Comparison of ENCODE assay signal across 17 cellular contexts in the genomic region with DNA sequence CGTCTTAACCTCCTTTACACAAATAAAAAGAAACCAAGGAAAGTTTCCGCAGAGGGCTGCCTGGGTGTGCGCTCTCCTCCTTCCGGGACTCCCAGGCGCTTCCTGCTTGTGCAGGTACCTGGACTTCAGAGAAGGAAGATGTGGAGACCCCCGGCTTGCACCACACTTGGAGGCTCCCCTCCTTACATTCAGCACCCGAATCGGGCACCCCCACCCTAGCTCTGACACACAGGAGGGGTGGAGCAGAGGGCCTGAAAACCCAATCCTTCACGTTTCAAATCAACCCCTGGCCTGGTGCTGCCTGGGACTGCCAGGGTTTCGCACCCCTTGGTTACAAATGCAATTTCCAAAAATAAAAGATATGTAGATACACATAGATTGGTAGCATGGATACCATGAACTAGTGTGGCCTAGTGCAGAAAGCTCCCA. TPM values are rescaled to one million over a fixed set of nuclear protein-coding genes. Genes with fewer than 3 reads are reported as not detected.
DNase-seq lines count a peak whose midpoint lies in the region; ATAC-seq and TF ChIP-seq lines count a peak whose summit lies in the region.
"Had no signal": no experiment of that assay in that cellular context is flagged by ENCODE, and none has a peak within 500 bp of the region (broad histone marks: within the 10 kb centered on the region; RNA-seq: fewer than 3 reads in every experiment).

No MANE protein-coding gene starts in this region.

- peaks cover 75% of the 10 kb centered on the region for H3K27me3 Mint-ChIP-seq in CD8-positive, alpha-beta T cell (ENCODE audit: low read depth)
- H3K27me3 Mint-ChIP-seq in central memory CD8-positive, alpha-beta T cell: peaks cover 91% of the 10 kb centered on the region

- H3K36me3 Mint-ChIP-seq in CD8-positive, alpha-beta T cell: no peaks in the 10 kb centered on the region
- H3K36me3 Mint-ChIP-seq in central memory CD8-positive, alpha-beta T cell (ENCODE audit: insufficient read depth): peaks cover 13% of the 10 kb centered on the region

- in situ Hi-C loops in KBM-7 (cut with MboI; ENCODE audit: low pct_unique_long_range_greater_than_20kb, low sequenced_read_pairs): loop anchor here (25.0 kb wide), 2 partner anchors 704 to 804 kb away; no protein-coding TSS in a partner anchor

- peaks cover 80% of the 10 kb centered on the region for H3K27me3 ChIP-seq in CD8-positive, alpha-beta T cell (ENCODE audit: insufficient read depth, low read length)
- peaks cover 33% of the 10 kb centered on the region for H3K27me3 ChIP-seq in osteoblast (ENCODE audit: insufficient read depth, low read length)
- H3K27me3 ChIP-seq: SJSA1 had no signal

- ATAC-seq in CD8-positive, alpha-beta T cell: no peak
- ATAC-seq in central memory CD8-positive, alpha-beta T cell (replicated peaks; ENCODE audit: extremely low read depth, poor library complexity, severe bottlenecking): no peak
- no peak for ATAC-seq in HG02852 (IDR thresholded peaks at IDR 0.05; ENCODE audit: unreplicated experiment)
- ATAC-seq: HCT116, K562, sciatic nerve had no signal

- no peak overlapping the region for H3K27ac ChIP-seq in CD8-positive, alpha-beta T cell (ENCODE audit: low read depth, low read length)
- no peak overlapping the region for H3K27ac ChIP-seq in osteoblast (ENCODE audit: low read depth, low read length)
- H3K27ac ChIP-seq: cardiac muscle cell, SJSA1 had no signal

- no peak overlapping the region for H3K4me2 ChIP-seq in osteoblast (ENCODE audit: insufficient read depth, low read length)

- TF ChIP-seq CTCF in CD8-positive, alpha-beta T cell (IDR thresholded peaks at IDR 0.05): no peak
- no peak for TF ChIP-seq CTCF in GM20000 (IDR thresholded peaks at IDR 0.05; ENCODE audit: extremely low read depth, missing control alignments)
- no peak for TF ChIP-seq CTCF in osteoblast (IDR thresholded peaks at IDR 0.05; ENCODE audit: extremely low read depth, low read depth, low read length)

- H3K79me2 ChIP-seq in osteoblast (ENCODE audit: insufficient read depth, low read length): no peaks in the 10 kb centered on the region

- DNase-seq in CD8-positive, alpha-beta T cell: no peak
- DNase-seq in GM20000 (ENCODE audit: low spot score) (peak; percentile 32), osteoblast (ENCODE audit: insufficient read length, low spot score, missing footprints) (peak; percentile 91), SHP77 (lab: John Stamatoyannopoulos, UW) (no peak), KBM-7 (no peak)
- no peak for DNase-seq in central memory CD8-positive, alpha-beta T cell (ENCODE audit: low spot score in 2 of 2)
- DNase-seq: NCI-H1048, NCI-H2081 treated with DMSO at 0.1 percent for 48 hours, NCI-H524 treated with DMSO at 0.1 percent for 48 hours had no signal

- no peak overlapping the region for H2AFZ ChIP-seq in osteoblast (ENCODE audit: low read length)

- CTCF ChIA-PET in CD8-positive, alpha-beta T cell (lab: Charles Lee): interaction anchor here (1.1 to 1.4 kb wide), 2 partner anchors 15 to 812 kb away, joined by 3 to 4 read pairs; no protein-coding TSS in a partner anchor

- peaks cover 48% of the 10 kb centered on the region for H3K4me1 ChIP-seq in CD8-positive, alpha-beta T cell (ENCODE audit: insufficient read depth, low read length)
- peaks cover 6% of the 10 kb centered on the region for H3K4me1 ChIP-seq in osteoblast (ENCODE audit: insufficient read depth, low read length)

- H3K27ac Mint-ChIP-seq in CD8-positive, alpha-beta T cell: no peak overlapping the region
- no peak overlapping the region for H3K27ac Mint-ChIP-seq in central memory CD8-positive, alpha-beta T cell (ENCODE audit: low read depth)
- H3K27ac Mint-ChIP-seq: nephron progenitor cell had no signal

- H3K9me3 ChIP-seq in CD8-positive, alpha-beta T cell (ENCODE audit: low read length): no peaks in the 10 kb centered on the region
- no peaks in the 10 kb centered on the region for H3K9me3 ChIP-seq in osteoblast (ENCODE audit: low read depth, low read length)
- H3K9me3 ChIP-seq: SJSA1 had no signal

- POLR2A ChIA-PET in CD8-positive, alpha-beta T cell (lab: Charles Lee): interaction anchor here (1.4 kb wide), 1 partner anchor 10 kb away, joined by 6 read pairs; no protein-coding TSS in a partner anchor

- peaks cover 43% of the 10 kb centered on the region for H3K4me1 Mint-ChIP-seq in CD8-positive, alpha-beta T cell (ENCODE audit: low read depth)
- peaks cover 19% of the 10 kb centered on the region for H3K4me1 Mint-ChIP-seq in central memory CD8-positive, alpha-beta T cell

- H3K36me3 ChIP-seq in CD8-positive, alpha-beta T cell (ENCODE audit: insufficient read depth, low read length): no peaks in the 10 kb centered on the region
- H3K36me3 ChIP-seq in osteoblast (ENCODE audit: insufficient read depth, low read length): no peaks in the 10 kb centered on the region
- H3K36me3 ChIP-seq: cardiac muscle cell, SJSA1 had no signal

- intact Hi-C loops in CD8-positive, alpha-beta T cell (cut with DNase I, micrococcal nuclease): loop anchor here in 1 of 2 experiments (5.0 kb wide), 1 partner anchor 59 kb away; a partner anchor contains a TSS

- peaks cover 11% of the 10 kb centered on the region for H3K9me3 Mint-ChIP-seq in CD8-positive, alpha-beta T cell
- H3K9me3 Mint-ChIP-seq in central memory CD8-positive, alpha-beta T cell: peaks cover 6% of the 10 kb centered on the region

- no peaks in the 10 kb centered on the region for H4K20me1 ChIP-seq in osteoblast (ENCODE audit: insufficient read depth, low read length)

- no peak overlapping the region for H3K4me3 ChIP-seq in CD8-positive, alpha-beta T cell (ENCODE audit: low read depth, low read length)
- no peak overlapping the region for H3K4me3 ChIP-seq in osteoblast (ENCODE audit: insufficient read depth, low read length)
- H3K4me3 ChIP-seq: K562, SJSA1 had no signal

- H3K4me3 Mint-ChIP-seq in CD8-positive, alpha-beta T cell: peak overlapping the region; percentile 15
- H3K4me3 Mint-ChIP-seq in central memory CD8-positive, alpha-beta T cell: peak overlapping the region; percentile 33

RNA-seq across cellular contexts. Expression of a gene that starts 3.1 kb away (rescaled TPM):
- not detected for total RNA-seq in CD8-positive, alpha-beta T cell
- total RNA-seq in osteoblast: 0.72 and 1.2 TPM in 2 replicates
- total RNA-seq: activated CD8-positive, alpha-beta memory T cell treated with anti-CD3 and anti-CD28 coated beads for 36 hours; sciatic nerve had no signal

RNA-seq across cellular contexts. Expression of a gene that starts 57.0 kb away (rescaled TPM):
- 1 to 10 TPM; 4.2 to 4.6 TPM for total RNA-seq in CD8-positive, alpha-beta T cell
- total RNA-seq in osteoblast: 12.3 and 13.3 TPM in 2 replicates

Comparison
In these comparisons a context has a peak if more than half of its experiments do, and no peak if none do; other contexts are left out.
1. DNase-seq: peak in GM20000 (single experiment) and osteoblast (single experiment); none in CD8-positive, alpha-beta T cell (0 of 7), central memory CD8-positive, alpha-beta T cell (0 of 2), SHP77 (0 of 2) and KBM-7 (single experiment).